In genomic region chr11:65654375-65655349, GRCh38 we compare ENCODE assay signal across 11 cellular contexts. TPM values are rescaled to one million over a fixed set of nuclear protein-coding genes. Genes with fewer than 3 reads are reported as not detected.
A peak's percentile ranks its signal among the peaks of the same experiment; 100 is the strongest.
DNase-seq lines count a peak whose midpoint lies in the region; ATAC-seq and TF ChIP-seq lines count a peak whose summit lies in the region.
"Had no signal": no experiment of that assay in that cellular context is flagged by ENCODE, and none has a peak within 500 bp of the region (broad histone marks: within the 10 kb centered on the region; RNA-seq: fewer than 3 reads in every experiment).

No MANE protein-coding gene starts in this region.

- H2BK5ac ChIP-seq in mesenchymal stem cell (ENCODE audit: low read depth, low read length, poor library complexity, severe bottlenecking) = no peak overlapping the region

- H3K36me3 ChIP-seq in left ventricle myocardium inferior (peaks cover 73% of the 10 kb centered on the region), mesenchymal stem cell (ENCODE audit: control insufficient read depth in 1 of 2, insufficient read depth in 2 of 2, low read depth in 1 of 2, low read length in 2 of 2) (peaks cover 70 to 81% of the 10 kb centered on the region in 2 experiments)

- H3K36me3 Mint-ChIP-seq in activated naive CD8-positive, alpha-beta T cell treated with anti-CD3 and anti-CD28 coated beads, Interleukin-2, amount 10 ng/mL, durations not matched to agents 7 days and 5 days = peaks cover 22% of the 10 kb centered on the region

- H3K4ac ChIP-seq in mesenchymal stem cell (ENCODE audit: low read depth in 1 of 2, low read length in 2 of 2) = no peak overlapping the region

- intact Hi-C loops in left ventricle myocardium inferior (cut with micrococcal nuclease) (no loop called here), left ventricle myocardium superior (cut with micrococcal nuclease) (no loop called here)

- H2BK15ac ChIP-seq in mesenchymal stem cell (ENCODE audit: low read depth, poor library complexity, severe bottlenecking) = no peak overlapping the region

- no peak overlapping the region for H2BK12ac ChIP-seq in mesenchymal stem cell (ENCODE audit: low read length in 2 of 2)

- H3K4me3 Mint-ChIP-seq in activated naive CD8-positive, alpha-beta T cell treated with anti-CD3 and anti-CD28 coated beads, Interleukin-2, amount 10 ng/mL, durations not matched to agents 7 days and 5 days = peak overlapping the region; percentile 1

- no peak overlapping the region for H3K18ac ChIP-seq in mesenchymal stem cell (ENCODE audit: low read depth in 1 of 2, low read length in 2 of 2)

- no peak overlapping the region for H2AFZ ChIP-seq in mesenchymal stem cell (ENCODE audit: low read depth, low read length)

- TF ChIP-seq CTCF in left ventricle myocardium inferior (IDR thresholded peaks at IDR 0.05; ENCODE audit: borderline replicate concordance) (no peak), GM10248 (IDR thresholded peaks at IDR 0.05; ENCODE audit: control extremely low read depth, extremely low read depth, low read depth, missing control alignments) (no peak)

- H4K91ac ChIP-seq in mesenchymal stem cell (ENCODE audit: low read length) = peak overlapping the region; percentile 2

- 91% methylated on average over 14 of the region's 14 CpGs for WGBS in mesenchymal stem cell

- H2BK120ac ChIP-seq in mesenchymal stem cell (ENCODE audit: low read depth, low read length) = no peak overlapping the region

- H3K79me1 ChIP-seq in mesenchymal stem cell (replicated peaks; ENCODE audit: low read length, poor library complexity, severe bottlenecking) = peaks cover 25% of the 10 kb centered on the region

- peak overlapping the region; percentile 94 for H3K9ac ChIP-seq in mesenchymal stem cell (ENCODE audit: low read length)

- H3K27me3 Mint-ChIP-seq in activated naive CD8-positive, alpha-beta T cell treated with anti-CD3 and anti-CD28 coated beads, Interleukin-2, amount 10 ng/mL, durations not matched to agents 7 days and 5 days = no peaks in the 10 kb centered on the region

- peak overlapping the region; percentile 71 for H3K27ac Mint-ChIP-seq in activated naive CD8-positive, alpha-beta T cell treated with anti-CD3 and anti-CD28 coated beads, Interleukin-2, amount 10 ng/mL, durations not matched to agents 7 days and 5 days

- H3K27ac ChIP-seq in left ventricle myocardium inferior (replicated peaks) (peak overlapping the region; percentile 99), mesenchymal stem cell (ENCODE audit: low read length, poor library complexity, severe bottlenecking) (no peak overlapping the region)

- POLR2A ChIA-PET in activated naive CD8-positive, alpha-beta T cell treated with anti-CD3 and anti-CD28 coated beads, Interleukin-2, amount 10 ng/mL, durations not matched to agents 7 days and 5 days (lab: Charles Lee) = interaction anchor here (1.2 to 8.8 kb wide), 4 partner anchors 8 to 40 kb away, joined by 3 to 182 read pairs (median 40); partner anchors contain the start of genes MAP3K11, PCNX3, RELA and SIPA1
- POLR2A ChIA-PET in GM10248 (lab: Yijun Ruan, JAX) = interaction anchor here (0.6 to 5.0 kb wide), 3 partner anchors 8 to 26 kb away, joined by 3 to 31 read pairs (median 15); partner anchors contain the start of genes RELA and SIPA1

- H3K27me3 ChIP-seq in left ventricle myocardium inferior (ENCODE audit: low read depth) (no peaks in the 10 kb centered on the region), mesenchymal stem cell (ENCODE audit: control insufficient read depth in 1 of 2, insufficient read depth in 1 of 2, low read length in 2 of 2) (no peaks in the 10 kb centered on the region)

- ATAC-seq in left ventricle myocardium superior (no peak), HG02973 (IDR thresholded peaks at IDR 0.05; ENCODE audit: unreplicated experiment) (no peak)
- no peak for ATAC-seq in activated naive CD8-positive, alpha-beta T cell treated with anti-CD3 and anti-CD28 coated beads, Interleukin-2, amount 10 ng/mL, durations not matched to agents 7 days and 5 days (ENCODE audit: low read depth)

- peaks cover 41% of the 10 kb centered on the region for H3K4me1 Mint-ChIP-seq in activated naive CD8-positive, alpha-beta T cell treated with anti-CD3 and anti-CD28 coated beads, Interleukin-2, amount 10 ng/mL, durations not matched to agents 7 days and 5 days

- H3K4me1 ChIP-seq in left ventricle myocardium inferior (peaks cover 64% of the 10 kb centered on the region), mesenchymal stem cell (ENCODE audit: control insufficient read depth, insufficient read depth, low read depth, low read length) (peaks cover 15% of the 10 kb centered on the region)

- H2AK5ac ChIP-seq in mesenchymal stem cell (ENCODE audit: low read length, severe bottlenecking) = no peak overlapping the region

- H3K4me2 ChIP-seq in mesenchymal stem cell (ENCODE audit: low read length, poor library complexity, severe bottlenecking) = no peak overlapping the region

- no peak overlapping the region for H4K8ac ChIP-seq in mesenchymal stem cell (ENCODE audit: low read length)

- no peaks in the 10 kb centered on the region for H3K9me3 Mint-ChIP-seq in activated naive CD8-positive, alpha-beta T cell treated with anti-CD3 and anti-CD28 coated beads, Interleukin-2, amount 10 ng/mL, durations not matched to agents 7 days and 5 days

- no peak overlapping the region for H3K23ac ChIP-seq in mesenchymal stem cell (ENCODE audit: low read length in 2 of 2)

- CTCF ChIA-PET in GM10248 (lab: Yijun Ruan, JAX) = interaction anchor here (1.2 to 2.4 kb wide), 3 partner anchors 9 to 36 kb away, joined by 3 to 9 read pairs (median 4); no protein-coding TSS in a partner anchor

- no peak overlapping the region for H3K4me3 ChIP-seq in left ventricle myocardium inferior
- H3K4me3 ChIP-seq in mesenchymal stem cell (ENCODE audit: insufficient read depth in 1 of 2, low read depth in 1 of 2, low read length in 2 of 2) = no peak overlapping the region

- DNase-seq in left ventricle myocardium inferior (no peak), left ventricle myocardium superior (no peak), mesenchymal stem cell (no peak), ureter (ENCODE audit: low spot score) (peak; percentile 42), GM10248 (ENCODE audit: extremely low spot score) (no peak), NCI-H1048 (lab: John Stamatoyannopoulos, UW) (no peak)
- DNase-seq in activated naive CD8-positive, alpha-beta T cell treated with anti-CD3 and anti-CD28 coated beads, Interleukin-2, amount 10 ng/mL, durations not matched to agents 7 days and 5 days = no peak
- DNase-seq: activated CD4-positive, CD25-positive, alpha-beta regulatory T cell treated with anti-CD3 and anti-CD28 coated beads, Interleukin-2, amount 50 U/mL, for 72 hours; foreskin melanocyte; NCI-H1436 had no signal

- no peak overlapping the region for H3K14ac ChIP-seq in mesenchymal stem cell (ENCODE audit: low read length in 2 of 2)

- no peaks in the 10 kb centered on the region for H3K9me3 ChIP-seq in left ventricle myocardium inferior (replicated peaks)
- H3K9me3 ChIP-seq in mesenchymal stem cell (ENCODE audit: control insufficient read depth, low read length) = no peaks in the 10 kb centered on the region

RNA-seq across cellular contexts. Expression of gene RELA, which starts 8.1 kb away (rescaled TPM):
- 33.8 TPM for total RNA-seq in left ventricle myocardium inferior
- 40.1 TPM for total RNA-seq in left ventricle myocardium superior
- total RNA-seq in activated naive CD8-positive, alpha-beta T cell treated with anti-CD3 and anti-CD28 coated beads, Interleukin-2, amount 10 ng/mL, durations not matched to agents 7 days and 5 days = 100 to 1,000 TPM; 112 to 117 TPM
- polyA plus RNA-seq in mesenchymal stem cell (2013, experiment 1 of 2) = 76.9 TPM
- 76.3 TPM for polyA plus RNA-seq in mesenchymal stem cell (2013, experiment 2 of 2)
- 97.9 TPM for total RNA-seq in ureter

RNA-seq across cellular contexts. Expression of gene SIPA1, which starts 16.8 kb away (rescaled TPM):
- total RNA-seq in left ventricle myocardium inferior (21.0 TPM), left ventricle myocardium superior (32.0 TPM), ureter (40.3 TPM)
- 100 to 1,000 TPM; 245 to 266 TPM for total RNA-seq in activated naive CD8-positive, alpha-beta T cell treated with anti-CD3 and anti-CD28 coated beads, Interleukin-2, amount 10 ng/mL, durations not matched to agents 7 days and 5 days
- 35.0 TPM for polyA plus RNA-seq in mesenchymal stem cell (2013, experiment 1 of 2)
- 34.6 TPM for polyA plus RNA-seq in mesenchymal stem cell (2013, experiment 2 of 2)

RNA-seq across cellular contexts. Expression of gene PCNX3, which starts 39.1 kb away (rescaled TPM):
- total RNA-seq in left ventricle myocardium inferior (11.9 TPM), left ventricle myocardium superior (11.8 TPM), ureter (57.6 TPM)
- total RNA-seq in activated naive CD8-positive, alpha-beta T cell treated with anti-CD3 and anti-CD28 coated beads, Interleukin-2, amount 10 ng/mL, durations not matched to agents 7 days and 5 days = 10 to 100 TPM; 57.2 to 60.2 TPM
- polyA plus RNA-seq in mesenchymal stem cell (2013, experiment 1 of 2) = 21.5 TPM
- polyA plus RNA-seq in mesenchymal stem cell (2013, experiment 2 of 2) = 19.8 TPM

RNA-seq across cellular contexts. Expression of gene MAP3K11, which starts 40.6 kb away (rescaled TPM):
- total RNA-seq in left ventricle myocardium inferior (32.4 TPM), left ventricle myocardium superior (39.0 TPM), ureter (57.3 TPM)
- total RNA-seq in activated naive CD8-positive, alpha-beta T cell treated with anti-CD3 and anti-CD28 coated beads, Interleukin-2, amount 10 ng/mL, durations not matched to agents 7 days and 5 days = 10 to 100 TPM; 69.9 to 73.1 TPM
- polyA plus RNA-seq in mesenchymal stem cell (2013, experiment 1 of 2) = 36.7 TPM
- 36.1 TPM for polyA plus RNA-seq in mesenchymal stem cell (2013, experiment 2 of 2)

RNA-seq across cellular contexts. Expression of gene KAT5, which starts 57.4 kb away (rescaled TPM):
- 47.0 TPM for total RNA-seq in left ventricle myocardium inferior
- 50.1 TPM for total RNA-seq in left ventricle myocardium superior
- total RNA-seq in activated naive CD8-positive, alpha-beta T cell treated with anti-CD3 and anti-CD28 coated beads, Interleukin-2, amount 10 ng/mL, durations not matched to agents 7 days and 5 days = 10 to 100 TPM; 75.6 to 82.6 TPM
- 26.3 TPM for polyA plus RNA-seq in mesenchymal stem cell (2013, experiment 1 of 2)
- 26.9 TPM for polyA plus RNA-seq in mesenchymal stem cell (2013, experiment 2 of 2)
- total RNA-seq in ureter = 74.8 TPM
